In the genomic region with DNA sequence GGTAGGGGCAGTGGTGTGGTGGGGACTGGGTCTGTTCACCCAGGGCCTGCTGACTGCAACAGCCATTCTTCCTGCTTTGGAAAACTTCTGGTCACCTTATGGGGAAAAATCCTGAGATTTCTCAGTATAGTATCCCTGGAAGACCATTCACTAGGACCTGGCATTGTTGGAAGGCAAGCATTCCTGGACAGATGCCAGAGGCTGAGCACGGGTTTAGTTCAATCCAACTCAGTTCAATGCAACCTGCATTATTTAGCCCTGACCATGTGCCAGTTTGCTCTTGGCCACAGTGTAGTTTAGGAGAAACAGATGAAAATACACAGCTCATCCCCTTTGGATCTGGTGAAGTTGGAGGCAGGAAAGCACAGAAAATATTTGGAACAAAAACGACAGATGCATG, we compare ENCODE assay signal across 1 cellular context.
TF ChIP-seq lines count a peak whose summit lies in the region.

No MANE protein-coding gene starts in this region.

TF ChIP-seq in IMR-90, 13 proteins besides CTCF, POLR2A, EP300 and RAD21 (continued from another document):
- TF ChIP-seq, protein P1, sequence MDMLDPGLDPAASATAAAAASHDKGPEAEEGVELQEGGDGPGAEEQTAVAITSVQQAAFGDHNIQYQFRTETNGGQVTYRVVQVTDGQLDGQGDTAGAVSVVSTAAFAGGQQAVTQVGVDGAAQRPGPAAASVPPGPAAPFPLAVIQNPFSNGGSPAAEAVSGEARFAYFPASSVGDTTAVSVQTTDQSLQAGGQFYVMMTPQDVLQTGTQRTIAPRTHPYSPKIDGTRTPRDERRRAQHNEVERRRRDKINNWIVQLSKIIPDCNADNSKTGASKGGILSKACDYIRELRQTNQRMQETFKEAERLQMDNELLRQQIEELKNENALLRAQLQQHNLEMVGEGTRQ (IDR thresholded peaks at IDR 0.05; ENCODE audit: low read depth, low read length), result no peak
- no peak for TF ChIP-seq MAZ (IDR thresholded peaks at IDR 0.05; ENCODE audit: borderline replicate concordance, low read depth, low read length)
- TF ChIP-seq ELK1 (IDR thresholded peaks at IDR 0.05; ENCODE audit: borderline replicate concordance, low read depth, low read length), result no peak
- TF ChIP-seq RFX5 (IDR thresholded peaks at IDR 0.05; ENCODE audit: low read depth, low read length), result no peak
- no peak for TF ChIP-seq CHD1 (IDR thresholded peaks at IDR 0.05; ENCODE audit: low read depth, low read length)
- no peak for TF ChIP-seq CEBPB (IDR thresholded peaks at IDR 0.05; ENCODE audit: low read depth, low read length)
TF ChIP-seq in IMR-90: peak in this region for 0.
